ENCODE assay signal across 19 cellular contexts in the genomic region with DNA sequence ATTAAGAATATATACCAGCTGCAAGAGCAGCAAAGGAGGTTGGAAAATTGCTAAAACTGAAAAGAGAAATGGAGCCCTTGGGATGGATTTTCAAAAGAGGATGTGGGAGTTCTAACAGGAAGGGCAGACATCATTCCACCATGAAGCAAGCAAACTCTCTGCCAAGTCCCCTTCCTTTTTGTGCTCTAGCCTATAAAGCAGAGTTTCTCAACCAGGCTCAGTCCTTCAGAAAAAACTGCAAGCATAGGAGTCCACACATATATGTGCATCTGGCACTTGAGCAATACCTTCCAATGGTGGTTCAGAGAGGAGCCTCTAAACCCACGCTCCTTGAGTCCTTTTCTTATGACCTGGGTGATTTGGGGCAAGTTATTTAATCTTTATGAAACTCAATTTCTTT.
DNase-seq lines count a peak whose midpoint lies in the region; ATAC-seq and TF ChIP-seq lines count a peak whose summit lies in the region.
"Had no signal": no experiment of that assay in that cellular context is flagged by ENCODE, and none has a peak within 500 bp of the region (broad histone marks: within the 10 kb centered on the region; RNA-seq: fewer than 3 reads in every experiment).

No MANE protein-coding gene starts in this region.

- H3K4me3 ChIP-seq in gastroesophageal sphincter, result no peak overlapping the region
- H3K4me3 ChIP-seq: Peyer's patch had no signal

- DNase-seq in Ammon's horn (ENCODE audit: low spot score) (peak; percentile 16), CD1c-positive myeloid dendritic cell (ENCODE audit: extremely low spot score) (peak; percentile 74), NOMO-1 treated with DMSO at 0.1 percent for 48 hours (lab: John Stamatoyannopoulos, UW; ENCODE audit: unreplicated experiment) (peak; percentile 68), T1000 (lab: John Stamatoyannopoulos, UW) (no peak), dedifferentiated amniotic fluid mesenchymal stem cell (ENCODE audit: extremely low spot score) (no peak)
- DNase-seq in activated CD8-positive, alpha-beta memory T cell treated with anti-CD3 and anti-CD28 coated beads, Interleukin-2, amount 50 U/mL, for 48 hours, result no peak
- DNase-seq: CD4-positive, alpha-beta memory T cell; DMS79; H9; NCI-H1048; NCI-H1436 treated with DMSO at 0.1 percent for 48 hours; NCI-H2081; NCI-H510A; NCI-H774; Peyer's patch; SHP77 had no signal

- H3K9me3 ChIP-seq in gastroesophageal sphincter, result peaks cover 0 to 4% (median 0%) of the 10 kb centered on the region in 3 donors
- H3K9me3 ChIP-seq: Peyer's patch had no signal

- no peaks in the 10 kb centered on the region for H3K36me3 ChIP-seq in gastroesophageal sphincter
- H3K36me3 ChIP-seq: Peyer's patch had no signal

- no peak for TF ChIP-seq POLR2A in gastroesophageal sphincter (IDR thresholded peaks at IDR 0.05)

- ATAC-seq in gastroesophageal sphincter, result peak; percentile 53
- ATAC-seq in GM19324 (IDR thresholded peaks at IDR 0.05; ENCODE audit: low FRiP score, unreplicated experiment), result no peak

- 40 to 100% methylated on average over 1 of the region's 1 CpG for WGBS in gastroesophageal sphincter (ENCODE audit: low coverage in 1 of 2), 2 donors

- no peak for TF ChIP-seq EP300 in gastroesophageal sphincter (IDR thresholded peaks at IDR 0.05)

- H3K27me3 ChIP-seq in gastroesophageal sphincter, result no peaks in the 10 kb centered on the region
- H3K27me3 ChIP-seq: Peyer's patch had no signal

- no peak overlapping the region for H3K27ac ChIP-seq in gastroesophageal sphincter
- H3K27ac ChIP-seq: HL-60, Peyer's patch had no signal

- TF ChIP-seq CTCF in gastroesophageal sphincter (IDR thresholded peaks at IDR 0.05), result no peak

- no peaks in the 10 kb centered on the region for H3K4me1 ChIP-seq in gastroesophageal sphincter
- H3K4me1 ChIP-seq: Peyer's patch had no signal

Comparison
In these comparisons a context has a peak if more than half of its experiments do, and no peak if none do; other contexts are left out.
1. DNase-seq: peak in Ammon's horn (single experiment), CD1c-positive myeloid dendritic cell (single experiment) and NOMO-1 treated with DMSO at 0.1 percent for 48 hours (single experiment); none in T1000 (single experiment), dedifferentiated amniotic fluid mesenchymal stem cell (single experiment) and activated CD8-positive, alpha-beta memory T cell treated with anti-CD3 and anti-CD28 coated beads, Interleukin-2, amount 50 U/mL, for 48 hours (single experiment).